Comparison of ENCODE assay signal across 26 cellular contexts in genomic region chr17:82357394-82357793, GRCh38. TPM values are rescaled to one million over a fixed set of nuclear protein-coding genes. Genes with fewer than 3 reads are reported as not detected.
"Had no signal": no experiment of that assay in that cellular context is flagged by ENCODE, and none has a peak within 500 bp of the region (broad histone marks: within the 10 kb centered on the region; RNA-seq: fewer than 3 reads in every experiment).

No MANE protein-coding gene starts in this region.

- H3K27ac ChIP-seq: heart right ventricle, vagina had no signal

- DNase-seq: activated B cell treated with CpG ODN at 0.5 μM for 24 hours; activated CD4-positive, alpha-beta T cell treated with anti-CD3 and anti-CD28 coated beads, Interleukin-2, amount 50 U/mL, for 48 hours; activated CD8-positive, alpha-beta memory T cell treated with anti-CD3 and anti-CD28 coated beads, Interleukin-2, amount 50 U/mL, for 48 hours; activated effector memory CD4-positive, alpha-beta T cell treated with anti-CD3 and anti-CD28 coated beads, Interleukin-2, amount 50 U/mL, for 16 hours; activated naive CD4-positive, alpha-beta T cell treated with anti-CD3 and anti-CD28 coated beads, Interleukin-2, amount 50 U/mL, for 16 hours; activated naive CD8-positive, alpha-beta T cell treated with anti-CD3 and anti-CD28 coated beads, Interleukin-2, amount 50 U/mL, for 24 hours; activated T-cell treated with anti-CD3 and anti-CD28 coated beads, Interleukin-2, amount 50 U/mL, for 72 hours; caudate nucleus; effector CD4-positive, alpha-beta T cell; heart right ventricle; natural killer cell; retina; stimulated activated CD4-positive, alpha-beta T cell treated with anti-CD3 and anti-CD28 coated beads, Interleukin-2, amount 100 ng/mL, for 48 hours; stimulated activated CD8-positive, alpha-beta memory T cell treated with anti-CD3 and anti-CD28 coated beads, Interleukin-4, amount 100 ng/mL, for 48 hours; stimulated activated naive B cell treated with anti-CD40 and anti-IgM and Interleukin-4, amounts not matched to agents 10 μg/mL and 1 μg/mL and 100 μg/mL, for 72 hours; T1000 had no signal

- H3K36me3 ChIP-seq: heart right ventricle, vagina had no signal

- H3K4me3 ChIP-seq: heart right ventricle, lung, vagina had no signal

- H3K4me1 ChIP-seq: heart right ventricle, vagina had no signal

- ATAC-seq: activated CD4-positive, alpha-beta T cell treated with anti-CD3 and anti-CD28 coated beads for 36 hours; activated naive CD8-positive, alpha-beta T cell treated with anti-CD3 and anti-CD28 coated beads, Interleukin-2, amount 50 U/mL, for 24 hours; natural killer cell; stimulated activated naive B cell treated with anti-CD40 and anti-IgM and Interleukin-4, amounts not matched to agents 10 μg/mL and 1 μg/mL and 100 μg/mL, for 72 hours had no signal

- H3K9me3 ChIP-seq: heart right ventricle, vagina had no signal

- H3K27me3 ChIP-seq: vagina had no signal

RNA-seq across cellular contexts. Expression of gene TEX19, which starts 1.7 kb away (rescaled TPM):
- total RNA-seq: activated B cell treated with CpG ODN at 0.5 μM for 24 hours; activated CD4-positive, alpha-beta T cell treated with anti-CD3 and anti-CD28 coated beads for 36 hours; activated CD8-positive, alpha-beta memory T cell treated with anti-CD3 and anti-CD28 coated beads for 36 hours; epithelial cell of proximal tubule; fibroblast of villous mesenchyme; heart right ventricle; lung; natural killer cell; progenitor cell of endocrine pancreas; temporal lobe; vagina had no signal
- polyA plus RNA-seq: heart right ventricle, keratinocyte had no signal

RNA-seq across cellular contexts. Expression of gene UTS2R, which starts 14.2 kb away (rescaled TPM):
- total RNA-seq: activated B cell treated with CpG ODN at 0.5 μM for 24 hours; activated CD4-positive, alpha-beta T cell treated with anti-CD3 and anti-CD28 coated beads for 36 hours; activated CD8-positive, alpha-beta memory T cell treated with anti-CD3 and anti-CD28 coated beads for 36 hours; epithelial cell of proximal tubule; fibroblast of villous mesenchyme; osteoblast; temporal lobe; vagina had no signal
- polyA plus RNA-seq: keratinocyte, lung had no signal

RNA-seq across cellular contexts. Expression of gene SECTM1, which starts 23.8 kb away (rescaled TPM):
- total RNA-seq: activated B cell treated with CpG ODN at 0.5 μM for 24 hours, progenitor cell of endocrine pancreas had no signal

RNA-seq across cellular contexts. Expression of gene CD7, which starts 40.0 kb away (rescaled TPM):
- total RNA-seq: epithelial cell of proximal tubule, fibroblast of villous mesenchyme, osteoblast, temporal lobe had no signal
- polyA plus RNA-seq: keratinocyte had no signal
